18 cellular contexts compared by ENCODE assay signal in genomic region chr10:15642095-15642494, GRCh38.
DNase-seq lines count a peak whose midpoint lies in the region; ATAC-seq lines count a peak whose summit lies in the region.
"Had no signal": no experiment of that assay in that cellular context is flagged by ENCODE, and none has a peak within 500 bp of the region (broad histone marks: within the 10 kb centered on the region; RNA-seq: fewer than 3 reads in every experiment).

No MANE protein-coding gene starts in this region.

- peak; percentile 83 for DNase-seq in AG08395 (ENCODE audit: low spot score)
- peak; percentile 7 for DNase-seq in HT1080 (ENCODE audit: low read depth)
- DNase-seq in dedifferentiated amniotic fluid mesenchymal stem cell (ENCODE audit: extremely low spot score): peak; percentile 51
- DNase-seq in lung microvascular endothelial cell (ENCODE audit: low read depth in 2 of 2): peak; percentile 33 to 92
- no peak for DNase-seq in HCEC 1CT
- DNase-seq in left cardiac atrium: no peak
- no peak for DNase-seq in NCI-H2029 (lab: John Stamatoyannopoulos, UW)
- DNase-seq in NCI-H345 (lab: John Stamatoyannopoulos, UW): no peak
- DNase-seq: activated CD8-positive, alpha-beta T cell treated with anti-CD3 and anti-CD28 coated beads for 36 hours; activated T-cell treated with anti-CD3 and anti-CD28 coated beads, Interleukin-2, amount 50 U/mL, for 48 hours; caudate nucleus; Karpas-422; NCI-H2171 treated with DMSO at 0.1 percent for 48 hours; NCI-H774; transverse colon had no signal

- intact Hi-C loops in left cardiac atrium (cut with DNase I): no loop called here

- ATAC-seq in left cardiac atrium: no peak
- ATAC-seq: activated CD8-positive, alpha-beta T cell treated with anti-CD3 and anti-CD28 coated beads for 36 hours; activated naive CD4-positive, alpha-beta T cell treated with anti-CD3 and anti-CD28 coated beads, Interleukin-2, amount 50 U/mL, for 72 hours; HCT116; WTC11 had no signal

Comparison
In these comparisons a context has a peak if more than half of its experiments do, and no peak if none do; other contexts are left out.
1. DNase-seq: peak in AG08395 (single experiment), HT1080 (single experiment), dedifferentiated amniotic fluid mesenchymal stem cell (single experiment) and lung microvascular endothelial cell (2 of 2); none in HCEC 1CT (single experiment), left cardiac atrium (single experiment), NCI-H2029 (single experiment) and NCI-H345 (single experiment).